Comparison of ENCODE assay signal across 23 cellular contexts in genomic region chr5:31908396-31908795, GRCh38.
"Had no signal": no experiment of that assay in that cellular context is flagged by ENCODE, and none has a peak within 500 bp of the region (broad histone marks: within the 10 kb centered on the region; RNA-seq: fewer than 3 reads in every experiment).

No MANE protein-coding gene starts in this region.

- H3K9me3 ChIP-seq: gastrocnemius medialis, psoas muscle, sigmoid colon, testis, tibial artery had no signal

- DNase-seq: dorsolateral prefrontal cortex; effector CD4-positive, alpha-beta T cell; foreskin fibroblast; gastrocnemius medialis; head of caudate nucleus; kidney; nucleus accumbens; psoas muscle; right cardiac atrium; sigmoid colon; stimulated activated CD4-positive, alpha-beta T cell treated with anti-CD3 and anti-CD28 coated beads, Interleukin-4, amount 100 ng/mL, for 4 hours; stimulated activated naive CD8-positive, alpha-beta T cell treated with anti-CD3 and anti-CD28 coated beads, Interleukin-15, Interleukin-2, amounts not matched to agents 100 U/mL and 50 U/mL, for 24 hours; substantia nigra; tibial artery had no signal

- H3K27ac ChIP-seq: epithelial cell of prostate, gastrocnemius medialis, neural progenitor cell, psoas muscle, sigmoid colon, testis, tibial artery had no signal

- H3K9me3 Mint-ChIP-seq: memory B cell; nephron; stimulated activated memory B cell treated with anti-CD40 and anti-IgM and Interleukin-4, amounts not matched to agents 10 μg/mL and 1 μg/mL and 100 μg/mL, for 72 hours; type B pancreatic cell had no signal

- H3K27me3 ChIP-seq: dorsolateral prefrontal cortex, gastrocnemius medialis, neural progenitor cell, sigmoid colon, testis, tibial artery had no signal

- H3K27me3 Mint-ChIP-seq: stimulated activated memory B cell treated with anti-CD40 and anti-IgM and Interleukin-4, amounts not matched to agents 10 μg/mL and 1 μg/mL and 100 μg/mL, for 72 hours; type B pancreatic cell had no signal

- H3K36me3 Mint-ChIP-seq: memory B cell; neural progenitor cell; stimulated activated memory B cell treated with anti-CD40 and anti-IgM and Interleukin-4, amounts not matched to agents 10 μg/mL and 1 μg/mL and 100 μg/mL, for 72 hours; type B pancreatic cell had no signal

- H3K4me3 Mint-ChIP-seq: memory B cell; nephron; neural progenitor cell; stimulated activated memory B cell treated with anti-CD40 and anti-IgM and Interleukin-4, amounts not matched to agents 10 μg/mL and 1 μg/mL and 100 μg/mL, for 72 hours; type B pancreatic cell had no signal

- H3K27ac Mint-ChIP-seq: memory B cell; nephron; neural progenitor cell; stimulated activated memory B cell treated with anti-CD40 and anti-IgM and Interleukin-4, amounts not matched to agents 10 μg/mL and 1 μg/mL and 100 μg/mL, for 72 hours; type B pancreatic cell had no signal

- ATAC-seq: esophagus mucosa; gastrocnemius medialis; left lobe of liver; psoas muscle; right cardiac atrium; stimulated activated memory B cell treated with anti-CD40 and anti-IgM and Interleukin-4, amounts not matched to agents 10 μg/mL and 1 μg/mL and 100 μg/mL, for 72 hours; stimulated activated naive CD8-positive, alpha-beta T cell treated with anti-CD3 and anti-CD28 coated beads, Interleukin-15, Interleukin-2, amounts not matched to agents 100 U/mL and 50 U/mL, for 24 hours had no signal

- H3K4me1 Mint-ChIP-seq: memory B cell; nephron; stimulated activated memory B cell treated with anti-CD40 and anti-IgM and Interleukin-4, amounts not matched to agents 10 μg/mL and 1 μg/mL and 100 μg/mL, for 72 hours had no signal
